In the genomic region with DNA sequence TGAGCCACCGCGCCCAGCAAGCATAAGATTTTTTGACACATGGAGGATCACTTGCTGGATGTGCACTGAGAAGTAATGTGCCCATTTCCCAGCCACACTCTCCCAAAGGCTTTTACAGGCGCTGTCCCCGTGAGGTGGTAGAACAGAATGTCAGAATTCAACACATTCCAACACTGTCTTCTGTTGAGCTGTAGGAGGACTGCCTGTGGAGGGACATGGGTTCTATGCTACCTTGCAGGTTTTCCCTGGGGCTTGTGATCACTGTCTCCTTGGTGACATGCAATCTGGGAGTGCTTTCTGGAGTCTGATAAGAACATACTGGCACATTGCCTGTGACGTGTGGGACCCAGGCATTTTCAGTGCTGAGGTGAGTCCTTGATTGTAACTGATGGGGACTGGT, we compare ENCODE assay signal across 31 cellular contexts. TPM values are rescaled to one million over a fixed set of nuclear protein-coding genes. Genes with fewer than 3 reads are reported as not detected.
"Had no signal": no experiment of that assay in that cellular context is flagged by ENCODE, and none has a peak within 500 bp of the region (broad histone marks: within the 10 kb centered on the region; RNA-seq: fewer than 3 reads in every experiment).

No MANE protein-coding gene starts in this region.

- H3K4me3 ChIP-seq: adrenal gland, ascending aorta, breast epithelium, cardiac muscle cell, colonic mucosa, esophagus muscularis mucosa, gastrocnemius medialis, heart left ventricle had no signal

- H3K27me3 ChIP-seq: adrenal gland, ascending aorta, cardiac muscle cell, colonic mucosa, foreskin keratinocyte, gastrocnemius medialis, heart left ventricle had no signal

- H3K9me3 ChIP-seq: adrenal gland, ascending aorta, breast epithelium, colonic mucosa, esophagus muscularis mucosa, gastrocnemius medialis, heart left ventricle had no signal

- H3K4me1 ChIP-seq: adrenal gland, ascending aorta, breast epithelium, colonic mucosa, esophagus muscularis mucosa, foreskin keratinocyte, gastrocnemius medialis, heart left ventricle had no signal

- DNase-seq: activated CD4-positive, alpha-beta T cell treated with anti-CD3 and anti-CD28 coated beads for 48 hours; activated CD4-positive, alpha-beta T cell treated with anti-CD3 and anti-CD28 coated beads, Interleukin-2, amount 50 U/mL, for 1 hour; activated CD4-positive, alpha-beta T cell treated with anti-CD3 and anti-CD28 coated beads, Interleukin-2, amount 50 U/mL, for 48 hours; activated CD8-positive, alpha-beta memory T cell treated with anti-CD3 and anti-CD28 coated beads for 24 hours; activated CD8-positive, alpha-beta T cell treated with anti-CD3 and anti-CD28 coated beads for 36 hours; activated effector memory CD4-positive, alpha-beta T cell treated with anti-CD3 and anti-CD28 coated beads, Interleukin-2, amount 50 U/mL, for 16 hours; activated naive CD4-positive, alpha-beta T cell treated with anti-CD3 and anti-CD28 coated beads for 36 hours; activated naive CD8-positive, alpha-beta T cell treated with anti-CD3 and anti-CD28 coated beads for 36 hours; activated naive CD8-positive, alpha-beta T cell treated with anti-CD3 and anti-CD28 coated beads, Interleukin-2, amount 50 U/mL, for 24 hours; activated T-cell treated with anti-CD3 and anti-CD28 coated beads, Interleukin-2, amount 50 U/mL, for 1 hour; activated T-cell treated with anti-CD3 and anti-CD28 coated beads, Interleukin-2, amount 50 U/mL, for 48 hours; adrenal gland; amygdala; central memory CD4-positive, alpha-beta T cell; cerebellar nuclear complex; colonic mucosa; effector CD8-positive, alpha-beta T cell; erythroblast; foreskin keratinocyte; gastrocnemius medialis; glutamatergic neuron; heart left ventricle; T-helper 2 cell had no signal

- H3K36me3 ChIP-seq: adrenal gland, ascending aorta, breast epithelium, cardiac muscle cell, colonic mucosa, esophagus muscularis mucosa, gastrocnemius medialis, heart left ventricle had no signal

- ATAC-seq: activated CD8-positive, alpha-beta T cell treated with anti-CD3 and anti-CD28 coated beads for 36 hours; activated naive CD8-positive, alpha-beta T cell treated with anti-CD3 and anti-CD28 coated beads, Interleukin-2, amount 50 U/mL, for 24 hours; foreskin keratinocyte; gastrocnemius medialis; heart left ventricle had no signal

- H3K27ac ChIP-seq: adrenal gland, ascending aorta, breast epithelium, cardiac muscle cell, colonic mucosa, esophagus muscularis mucosa, foreskin keratinocyte, gastrocnemius medialis, heart left ventricle had no signal

RNA-seq across cellular contexts. Expression of a gene that starts 38.5 kb away (rescaled TPM):
- total RNA-seq: activated CD8-positive, alpha-beta T cell treated with anti-CD3 and anti-CD28 coated beads for 36 hours; activated naive CD4-positive, alpha-beta T cell treated with anti-CD3 and anti-CD28 coated beads for 36 hours; activated naive CD8-positive, alpha-beta T cell treated with anti-CD3 and anti-CD28 coated beads for 36 hours; activated T-helper 1 cell treated with anti-CD3 and anti-CD28 coated beads, Interleukin-12 subunit alpha, Interleukin-12 subunit beta, Interleukin-2, Interleukin-4 antibody, amounts not matched to agents 30 ng/mL and 10 ng/mL and 1 ng/mL, durations not matched to agents 14 hours and 24 hours and 36 hours; activated T-helper 2 cell treated with anti-CD3 and anti-CD28 coated beads, Interferon-gamma antibody, Interleukin-2, Interleukin-4, amounts not matched to agents 10 μg/mL and 5 μg/mL and 100 μg/mL, durations not matched to agents 14 hours and 24 hours and 36 hours; adrenal gland; ascending aorta; breast epithelium; cardiac muscle cell; colonic mucosa; dermis microvascular lymphatic vessel endothelial cell; esophagus muscularis mucosa; foreskin keratinocyte; heart left ventricle; T-helper 1 cell treated with Interleukin-12 subunit alpha and Interleukin-12 subunit beta and Interleukin-4 antibody, amounts not matched to agents 30 ng/mL and 1 ng/mL, for 36 hours had no signal
- polyA plus RNA-seq: adrenal gland, cardiac muscle cell, foreskin keratinocyte had no signal
